Comparison of ENCODE assay signal across 1 cellular context in genomic region chr6:11427827-11428245, GRCh38.
A peak's percentile ranks its signal among the peaks of the same experiment; 100 is the strongest.
TF ChIP-seq lines count a peak whose summit lies in the region.

No MANE protein-coding gene starts in this region.

TF ChIP-seq in HepG2, 621 proteins besides CTCF, POLR2A, EP300 and RAD21 (continued from another document and continues in another):
- TF ChIP-seq HNF1A (IDR thresholded peaks at IDR 0.05; ENCODE audit: low read depth) (0 out of 2 replicates have a peak, but pooled peaks have one; percentile 10), HNF1A (CRISPR knock-in tag; IDR thresholded peaks at IDR 0.05; ENCODE audit: borderline replicate concordance) (no peak), ATF3 (CRISPR knock-in tag; IDR thresholded peaks at IDR 0.05) (no peak), ZNF414 (CRISPR knock-in tag; IDR thresholded peaks at IDR 0.05) (0 out of 2 replicates have a peak, but pooled peaks have one; percentile 10), FOXP1 (IDR thresholded peaks at IDR 0.05) (no peak), FOXP1 (CRISPR knock-in tag; IDR thresholded peaks at IDR 0.05) (0 out of 2 replicates have a peak, but pooled peaks have one; percentile 26), ATF1 (CRISPR knock-in tag; IDR thresholded peaks at IDR 0.05) (no peak), ZMAT3 (CRISPR knock-in tag; conservative IDR thresholded peaks at IDR 0.05) (peak; percentile 24; the same call in 1 of the 2 replicates), REST (IDR thresholded peaks at IDR 0.05; ENCODE audit: borderline replicate concordance in 1 of 2, low read depth in 1 of 2, low read length in 2 of 2) (peak in 1 of 2 experiments; percentile 19; a peak in 1 of 4 replicates), GABPA (IDR thresholded peaks at IDR 0.05; ENCODE audit: low read depth, low read length) (no peak), GABPA (CRISPR knock-in tag; IDR thresholded peaks at IDR 0.05; ENCODE audit: low read depth) (peak; percentile 64), ZNF589 (CRISPR knock-in tag; conservative IDR thresholded peaks at IDR 0.05) (no peak), SOX5 (CRISPR knock-in tag; IDR thresholded peaks at IDR 0.05; ENCODE audit: borderline replicate concordance) (peak; percentile 26), THAP11 (CRISPR knock-in tag; IDR thresholded peaks at IDR 0.05) (0 out of 2 replicates have a peak, but pooled peaks have one; percentile 4), EEA1 (CRISPR knock-in tag; IDR thresholded peaks at IDR 0.05; ENCODE audit: borderline replicate concordance) (peak; percentile 4; the same call in 1 of the 2 replicates), MED1 (CRISPR knock-in tag; IDR thresholded peaks at IDR 0.05) (peak; percentile 43), MBD4 (IDR thresholded peaks at IDR 0.05; ENCODE audit: borderline replicate concordance, low read length) (no peak), TEAD3 (CRISPR knock-in tag; optimal IDR thresholded peaks at IDR 0.05; ENCODE audit: borderline replicate concordance) (peak; percentile 11), MIER2 (CRISPR knock-in tag; IDR thresholded peaks at IDR 0.05) (no peak), TCF7 (IDR thresholded peaks at IDR 0.05; ENCODE audit: low read depth) (peak; percentile 65), POGZ (CRISPR knock-in tag; IDR thresholded peaks at IDR 0.05) (0 out of 2 replicates have a peak, but pooled peaks have one; percentile 22), ZFP36L1 (CRISPR knock-in tag; IDR thresholded peaks at IDR 0.05) (0 out of 2 replicates have a peak, but pooled peaks have one; percentile 13), FOXK1 (CRISPR knock-in tag; IDR thresholded peaks at IDR 0.05; ENCODE audit: borderline replicate concordance, low read depth) (no peak), DR1 (CRISPR knock-in tag; IDR thresholded peaks at IDR 0.05) (no peak), ZNF670 (CRISPR knock-in tag; IDR thresholded peaks at IDR 0.05; ENCODE audit: borderline replicate concordance) (no peak), FOSL2 (CRISPR knock-in tag; IDR thresholded peaks at IDR 0.05) (peak; percentile 20), PRMT3 (CRISPR knock-in tag; IDR thresholded peaks at IDR 0.05; ENCODE audit: borderline replicate concordance, low read depth) (no peak), TBX2 (CRISPR knock-in tag; IDR thresholded peaks at IDR 0.05; ENCODE audit: borderline replicate concordance) (peak; percentile 34; the same call in 1 of the 2 replicates), ZMAT5 (CRISPR knock-in tag; IDR thresholded peaks at IDR 0.05; ENCODE audit: borderline replicate concordance, low read depth) (0 out of 2 replicates have a peak, but pooled peaks have one; percentile 43), ARID5B (CRISPR knock-in tag; IDR thresholded peaks at IDR 0.05) (peak; percentile 32), FOXA3 (CRISPR knock-in tag; IDR thresholded peaks at IDR 0.05) (peak; percentile 34; the same call in 1 of the 2 replicates), ETV5 (CRISPR knock-in tag; IDR thresholded peaks at IDR 0.05; ENCODE audit: borderline replicate concordance) (peak; percentile 31; the same call in 1 of the 2 replicates), RARA (CRISPR knock-in tag; IDR thresholded peaks at IDR 0.05) (0 out of 2 replicates have a peak, but pooled peaks have one; percentile 7), SNAPC4 (CRISPR knock-in tag; IDR thresholded peaks at IDR 0.05) (0 out of 2 replicates have a peak, but pooled peaks have one; percentile 35), SALL1 (CRISPR knock-in tag; IDR thresholded peaks at IDR 0.05) (peak; percentile 37; the same call in 1 of the 2 replicates), SOX6 (IDR thresholded peaks at IDR 0.05) (no peak), SOX6 (CRISPR knock-in tag; IDR thresholded peaks at IDR 0.05) (peak; percentile 10; the same call in 1 of the 2 replicates), ZC3H13 (CRISPR knock-in tag; IDR thresholded peaks at IDR 0.05) (no peak)
